ENCODE assay signal across 8 cellular contexts in the genomic region with DNA sequence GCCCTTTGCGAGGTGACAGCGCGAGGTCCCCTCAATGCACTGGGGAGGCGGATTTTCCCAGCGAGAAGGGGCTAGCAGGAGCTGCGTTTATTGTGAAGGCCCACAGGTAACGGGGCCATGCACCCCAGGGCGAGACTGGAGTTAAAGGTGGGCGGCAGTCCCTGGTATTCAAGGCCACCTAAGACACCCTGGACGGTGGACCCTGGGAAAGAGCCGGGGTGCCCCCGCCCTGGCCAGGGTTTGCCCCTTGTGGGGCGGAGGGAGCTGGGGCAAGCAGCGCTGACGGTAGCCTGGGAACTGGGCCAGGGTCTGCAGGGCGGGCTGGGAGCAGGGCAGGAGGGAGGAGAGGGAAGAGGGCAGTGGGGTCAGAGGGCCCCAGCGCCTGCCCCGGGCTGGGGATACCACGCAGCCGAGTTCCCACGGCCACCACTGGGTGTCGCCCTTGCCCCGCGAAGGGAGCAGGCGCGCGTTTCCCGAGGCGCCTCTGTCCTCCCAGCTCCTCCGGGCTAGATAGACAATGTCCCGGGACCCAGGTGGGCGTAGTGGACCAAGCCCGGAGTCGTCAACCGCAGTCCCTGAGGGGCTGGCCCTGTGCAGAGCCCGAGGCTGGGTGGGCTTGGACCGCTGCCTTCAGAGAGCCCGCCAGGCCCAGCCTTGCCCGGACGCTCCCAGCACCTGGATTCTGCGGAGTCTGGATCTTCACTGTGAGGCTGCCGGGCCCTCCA.
DNase-seq lines count a peak whose midpoint lies in the region; ATAC-seq and TF ChIP-seq lines count a peak whose summit lies in the region.

No MANE protein-coding gene starts in this region.

- no peak overlapping the region for H3K27ac ChIP-seq in RWPE1
- H3K27ac ChIP-seq in prostate gland: no peak overlapping the region
- no peak overlapping the region for H3K27ac ChIP-seq in aorta (ENCODE audit: low read depth in 1 of 2, low read length in 2 of 2)

- no peak overlapping the region for H3K4me3 ChIP-seq in AG10803 (ENCODE audit: low read length)
- no peak overlapping the region for H3K4me3 ChIP-seq in prostate gland
- H3K4me3 ChIP-seq in aorta (ENCODE audit: low read length in 2 of 2): no peak overlapping the region

- TF ChIP-seq POLR2A in prostate gland (IDR thresholded peaks at IDR 0.05): no peak

- H3K27me3 ChIP-seq in prostate gland (replicated peaks; ENCODE audit: insufficient read depth) (no peaks in the 10 kb centered on the region), aorta (ENCODE audit: control insufficient read depth in 1 of 2, insufficient read depth in 2 of 2, low read length in 1 of 2) (no peaks in the 10 kb centered on the region)

- H3K4me1 ChIP-seq in prostate gland (replicated peaks) (no peaks in the 10 kb centered on the region), aorta (ENCODE audit: control insufficient read depth in 1 of 2, insufficient read depth in 2 of 2, low read length in 2 of 2) (no peaks in the 10 kb centered on the region)

- intact Hi-C loops in Right ventricle myocardium superior (cut with DNase I): no loop called here
- intact Hi-C loops in prostate gland (cut with DNase I): loop anchor here (5.0 kb wide), 1 partner anchor 557 kb away; no protein-coding TSS in a partner anchor
- intact Hi-C loops in aorta (cut with DNase I): loop anchor here in 1 of 2 donors (10.0 kb wide), 1 partner anchor 275 kb away; no protein-coding TSS in a partner anchor

- peak; percentile 86 for TF ChIP-seq CTCF in AG10803 (conservative IDR thresholded peaks at IDR 0.05; ENCODE audit: low read length)
- TF ChIP-seq CTCF in RWPE1 (conservative IDR thresholded peaks at IDR 0.05; ENCODE audit: low read depth): peak; percentile 89
- TF ChIP-seq CTCF in prostate gland (IDR thresholded peaks at IDR 0.05): peak; percentile 81 to 85 (median 83)

- ATAC-seq in GM19035 (IDR thresholded peaks at IDR 0.05; ENCODE audit: unreplicated experiment): peak; percentile 79
- ATAC-seq in HG03159 (IDR thresholded peaks at IDR 0.05; ENCODE audit: unreplicated experiment): peak; percentile 86
- peak; percentile 98 for ATAC-seq in Right ventricle myocardium superior (ENCODE audit: poor library complexity)
- ATAC-seq in aorta (ENCODE audit: low FRiP score): peak; percentile 83

- peak; percentile 24 for DNase-seq in AG10803 (ENCODE audit: low read depth)
- peak; percentile 65 for DNase-seq in RWPE1 (ENCODE audit: low spot score)
- peak; percentile 49 to 73 (median 56) for DNase-seq in activated naive CD4-positive, alpha-beta T cell (lab: John Stamatoyannopoulos, UW)
- peak; percentile 77 for DNase-seq in Right ventricle myocardium superior
- DNase-seq in prostate gland (ENCODE audit: low spot score): peak; percentile 35
- DNase-seq in aorta: peak; percentile 57 to 90

- 46% methylated on average over 42 of the region's 42 CpGs for WGBS in prostate gland
- 36 to 38% methylated on average over 41 to 42 of the region's 42 CpGs for WGBS in aorta, 2 donors

- POLR2A ChIA-PET in RWPE1 (lab: Yijun Ruan, JAX; ENCODE audit: low non-redundant PET): no interaction called here

- no peaks in the 10 kb centered on the region for H3K9me3 ChIP-seq in prostate gland
- no peaks in the 10 kb centered on the region for H3K9me3 ChIP-seq in aorta (ENCODE audit: control insufficient read depth, low read length)

- CTCF ChIA-PET in RWPE1 (lab: Yijun Ruan, JAX): interaction anchor here (0.6 to 1.1 kb wide), 6 partner anchors 85 to 1086 kb away, joined by 3 to 4 read pairs (median 3); no protein-coding TSS in a partner anchor

- no peaks in the 10 kb centered on the region for H3K36me3 ChIP-seq in prostate gland
- no peaks in the 10 kb centered on the region for H3K36me3 ChIP-seq in aorta (ENCODE audit: control insufficient read depth in 1 of 2, insufficient read depth in 2 of 2, low read length in 1 of 2)

Comparison
In these comparisons a context has a peak if more than half of its experiments do, and no peak if none do; other contexts are left out.
1. DNase-seq: peak in every context shown above with its lines; median percentile 77 in Right ventricle myocardium superior; 74 in aorta; 65 in RWPE1; 56 in activated naive CD4-positive, alpha-beta T cell; 35 in prostate gland; 24 in AG10803.